8 cellular contexts compared by ENCODE assay signal in the genomic region with DNA sequence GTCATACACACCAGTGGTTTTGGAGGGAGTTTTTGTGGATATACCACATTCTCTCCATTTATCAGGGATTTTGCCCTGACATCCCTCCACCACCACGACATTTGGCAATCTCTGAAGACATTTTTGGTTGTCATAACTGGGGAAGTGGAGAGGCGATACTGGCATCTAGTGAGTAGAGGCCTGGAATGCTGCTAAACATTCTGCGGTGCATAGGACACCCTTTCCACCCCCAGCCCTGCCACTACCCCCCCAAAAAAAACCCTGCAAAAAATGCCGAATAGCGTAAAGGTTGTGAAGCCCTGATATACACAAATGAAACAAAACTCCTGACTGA. TPM values are rescaled to one million over a fixed set of nuclear protein-coding genes. Genes with fewer than 3 reads are reported as not detected.
DNase-seq lines count a peak whose midpoint lies in the region; ATAC-seq and TF ChIP-seq lines count a peak whose summit lies in the region.

No MANE protein-coding gene starts in this region.

- TF ChIP-seq CTCF in astrocyte of the cerebellum (IDR thresholded peaks at IDR 0.05; ENCODE audit: low read depth, low read length, missing control alignments): no peak

- no peaks in the 10 kb centered on the region for H3K36me3 ChIP-seq in thymus (ENCODE audit: control insufficient read depth, insufficient read depth)

- peak overlapping the region; percentile 86 for H3K4me3 ChIP-seq in astrocyte of the cerebellum (ENCODE audit: low read depth, low read length)
- peak overlapping the region; percentile 93 for H3K4me3 ChIP-seq in thymus (ENCODE audit: low read length)

- peaks cover 6% of the 10 kb centered on the region for H3K4me1 ChIP-seq in thymus (ENCODE audit: control insufficient read depth, insufficient read depth, low read length)

- no peaks in the 10 kb centered on the region for H3K9me3 ChIP-seq in thymus (ENCODE audit: control insufficient read depth)

- H3K4me3 Mint-ChIP-seq in activated naive CD4-positive, alpha-beta T cell treated with anti-CD3 and anti-CD28 coated beads, Interleukin-2, amount 10 ng/mL, durations not matched to agents 7 days and 5 days: peak overlapping the region; percentile 92

- H3K27ac Mint-ChIP-seq in activated naive CD4-positive, alpha-beta T cell treated with anti-CD3 and anti-CD28 coated beads, Interleukin-2, amount 10 ng/mL, durations not matched to agents 7 days and 5 days: peak overlapping the region; percentile 92

- H3K36me3 Mint-ChIP-seq in activated naive CD4-positive, alpha-beta T cell treated with anti-CD3 and anti-CD28 coated beads, Interleukin-2, amount 10 ng/mL, durations not matched to agents 7 days and 5 days: peaks cover 9% of the 10 kb centered on the region

- H3K9me3 Mint-ChIP-seq in activated naive CD4-positive, alpha-beta T cell treated with anti-CD3 and anti-CD28 coated beads, Interleukin-2, amount 10 ng/mL, durations not matched to agents 7 days and 5 days: no peaks in the 10 kb centered on the region

- DNase-seq in activated naive CD4-positive, alpha-beta T cell treated with anti-CD3 and anti-CD28 coated beads, Interleukin-2, amount 10 ng/mL, durations not matched to agents 7 days and 5 days: no peak
- no peak for DNase-seq in activated naive CD4-positive, alpha-beta T cell (lab: John Stamatoyannopoulos, UW)
- DNase-seq in astrocyte of the cerebellum (ENCODE audit: low read depth) (no peak), NCI-H187 treated with DMSO at 0.1 percent for 48 hours (lab: John Stamatoyannopoulos, UW) (no peak)
- DNase-seq in effector CD8-positive, alpha-beta T cell (lab: John Stamatoyannopoulos, UW): no peak

- H3K27ac ChIP-seq in layer of hippocampus (ENCODE audit: low read depth, low read length) (peak overlapping the region; percentile 81), thymus (ENCODE audit: low read depth) (peak overlapping the region; percentile 84)

- H3K27me3 Mint-ChIP-seq in activated naive CD4-positive, alpha-beta T cell treated with anti-CD3 and anti-CD28 coated beads, Interleukin-2, amount 10 ng/mL, durations not matched to agents 7 days and 5 days: peaks cover 3% of the 10 kb centered on the region

- CTCF ChIA-PET in activated naive CD4-positive, alpha-beta T cell treated with anti-CD3 and anti-CD28 coated beads, Interleukin-2, amount 10 ng/mL, durations not matched to agents 7 days and 5 days (lab: Charles Lee): interaction anchor here (0.8 kb wide), 1 partner anchor 36 kb away, joined by 4 read pairs; no protein-coding TSS in a partner anchor

- H3K4me1 Mint-ChIP-seq in activated naive CD4-positive, alpha-beta T cell treated with anti-CD3 and anti-CD28 coated beads, Interleukin-2, amount 10 ng/mL, durations not matched to agents 7 days and 5 days: peaks cover 79% of the 10 kb centered on the region

- WGBS in thymus: 59% methylated on average over 5 of the region's 5 CpGs

- ATAC-seq in HG03521 (IDR thresholded peaks at IDR 0.05; ENCODE audit: unreplicated experiment): no peak

- in situ Hi-C loops in astrocyte of the cerebellum (cut with HindIII; ENCODE audit: low sequenced_read_pairs): no loop called here

- H3K27me3 ChIP-seq in layer of hippocampus (ENCODE audit: control insufficient read depth, insufficient read depth, low read length) (no peaks in the 10 kb centered on the region), thymus (ENCODE audit: control insufficient read depth, insufficient read depth) (no peaks in the 10 kb centered on the region)

RNA-seq across cellular contexts. Expression of a gene that starts 0.6 kb away (rescaled TPM):
- polyA plus RNA-seq in thymus: 20.3 TPM

RNA-seq across cellular contexts. Expression of a gene that starts 27.3 kb away (rescaled TPM):
- 1.7 TPM for polyA plus RNA-seq in thymus

RNA-seq across cellular contexts. Expression of a gene that starts 31.3 kb away (rescaled TPM):
- 1.6 TPM for polyA plus RNA-seq in thymus
